Comparison of ENCODE assay signal across 23 cellular contexts in the genomic region with DNA sequence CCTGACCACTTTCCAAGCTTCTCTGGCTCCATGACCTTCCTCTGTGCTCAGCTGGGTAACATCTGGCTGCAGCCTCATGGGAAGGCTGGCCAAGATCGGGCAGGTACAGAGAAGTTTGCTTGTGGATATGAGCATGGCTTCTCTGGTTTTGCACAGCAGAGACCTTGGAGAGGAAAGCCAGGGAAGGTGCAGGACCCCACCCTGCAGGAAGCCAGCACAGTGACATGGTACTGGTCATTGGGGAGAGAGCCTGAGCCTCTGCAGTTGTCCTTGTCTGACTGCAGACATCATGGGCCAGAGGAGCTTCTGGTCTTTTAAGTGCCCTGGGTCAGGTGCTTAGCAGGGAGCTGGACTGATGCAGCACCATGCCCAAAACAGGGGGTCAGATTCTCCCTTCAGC.
A peak's percentile ranks its signal among the peaks of the same experiment; 100 is the strongest.
DNase-seq lines count a peak whose midpoint lies in the region; ATAC-seq and TF ChIP-seq lines count a peak whose summit lies in the region.
"Had no signal": no experiment of that assay in that cellular context is flagged by ENCODE, and none has a peak within 500 bp of the region (broad histone marks: within the 10 kb centered on the region; RNA-seq: fewer than 3 reads in every experiment).

No MANE protein-coding gene starts in this region.

- peak; percentile 45 for DNase-seq in activated CD8-positive, alpha-beta memory T cell treated with anti-CD3 and anti-CD28 coated beads, Interleukin-2, amount 50 U/mL, for 48 hours
- DNase-seq in activated CD8-positive, alpha-beta memory T cell treated with anti-CD3 and anti-CD28 coated beads, Interleukin-2, amount 50 U/mL, for 4 hours: no peak
- DNase-seq in NCI-H69 (lab: John Stamatoyannopoulos, UW) (peak; percentile 30), endodermal cell (peak; percentile 16), mesenteric fat pad (ENCODE audit: low spot score) (peak; percentile 45), chondrocyte (ENCODE audit: low spot score) (no peak), EL (no peak)
- DNase-seq: 8988T; ACHN; AML-193; BE2C; CD4-positive, alpha-beta T cell; CD8-positive, alpha-beta memory T cell; DMS 273 treated with DMSO at 0.1 percent for 48 hours; DND-41; GF-D8; GOT3; H7 had no signal

- H3K27ac ChIP-seq in endodermal cell (ENCODE audit: low read depth, low read length): no peak overlapping the region
- H3K27ac ChIP-seq: A549; BLaER1 treated with 17β-estradiol and CSF1 and Interleukin-3, amounts not matched to agents 10 nM and 100 nM had no signal

- 60 to 80% methylated on average over 1 of the region's 1 CpG for WGBS in endodermal cell (ENCODE audit: insufficient coverage in 1 of 2, insufficient read length in 1 of 2), 2 experiments

- no peak for ATAC-seq in HG02623 (IDR thresholded peaks at IDR 0.05; ENCODE audit: unreplicated experiment)
- ATAC-seq: A549, HCT116 had no signal

- H3K27me3 ChIP-seq in endodermal cell (ENCODE audit: control insufficient read depth, insufficient read depth, low read length, poor library complexity, severe bottlenecking): peaks cover 88% of the 10 kb centered on the region

- no peaks in the 10 kb centered on the region for H3K9me3 ChIP-seq in endodermal cell (ENCODE audit: control insufficient read depth, low read length)
- H3K9me3 ChIP-seq: A549, BE2C had no signal

- H3K27me3 Mint-ChIP-seq in endodermal cell (ENCODE audit: insufficient read depth): peaks cover 77% of the 10 kb centered on the region
- H3K27me3 Mint-ChIP-seq in chondrocyte (ENCODE audit: low read depth): peaks cover 72% of the 10 kb centered on the region

- TF ChIP-seq CTCF in endodermal cell (conservative IDR thresholded peaks at IDR 0.05): no peak
- no peak for TF ChIP-seq CTCF in chondrocyte (IDR thresholded peaks at IDR 0.05)

- H3K36me3 Mint-ChIP-seq in endodermal cell (ENCODE audit: low read depth): no peaks in the 10 kb centered on the region
- peaks cover 3% of the 10 kb centered on the region for H3K36me3 Mint-ChIP-seq in chondrocyte (ENCODE audit: low read depth)

- H3K9ac ChIP-seq in endodermal cell (ENCODE audit: extremely low read depth, low read length, poor library complexity, severe bottlenecking): no peak overlapping the region
- H3K9ac ChIP-seq: BLaER1 treated with 17β-estradiol and CSF1 and Interleukin-3, amounts not matched to agents 10 nM and 100 nM had no signal

- H3K4me1 ChIP-seq in endodermal cell (ENCODE audit: control insufficient read depth, insufficient read depth, low read length): no peaks in the 10 kb centered on the region
- H3K4me1 ChIP-seq: BE2C had no signal

- H3K36me3 ChIP-seq in endodermal cell (ENCODE audit: control insufficient read depth, insufficient read depth, low read length): no peaks in the 10 kb centered on the region
- H3K36me3 ChIP-seq: BE2C; BLaER1 treated with 17β-estradiol and CSF1 and Interleukin-3, amounts not matched to agents 10 nM and 100 nM had no signal

- peaks cover 7% of the 10 kb centered on the region for H3K4me1 Mint-ChIP-seq in endodermal cell
- peaks cover 13% of the 10 kb centered on the region for H3K4me1 Mint-ChIP-seq in chondrocyte (ENCODE audit: low read depth)

- no peak overlapping the region for H3K4me3 ChIP-seq in endodermal cell (ENCODE audit: low read length)
- H3K4me3 ChIP-seq: A549; BLaER1 treated with 17β-estradiol and CSF1 and Interleukin-3, amounts not matched to agents 10 nM and 100 nM had no signal

- no peak overlapping the region for H3K4me3 Mint-ChIP-seq in endodermal cell
- no peak overlapping the region for H3K4me3 Mint-ChIP-seq in chondrocyte (ENCODE audit: unreplicated experiment)
- H3K4me3 Mint-ChIP-seq: CD4-positive, alpha-beta T cell had no signal

- H3K27ac Mint-ChIP-seq in endodermal cell (no peak overlapping the region), chondrocyte (ENCODE audit: unreplicated experiment) (no peak overlapping the region)
- H3K27ac Mint-ChIP-seq: CD14-positive monocyte; CD4-positive, alpha-beta T cell; CD8-positive, alpha-beta memory T cell had no signal

- H3K9me3 Mint-ChIP-seq in endodermal cell (no peaks in the 10 kb centered on the region), chondrocyte (ENCODE audit: low read depth) (no peaks in the 10 kb centered on the region)
- H3K9me3 Mint-ChIP-seq: CD4-positive, alpha-beta T cell; CD8-positive, alpha-beta memory T cell had no signal

Comparison
In these comparisons a context has a peak if more than half of its experiments do, and no peak if none do; other contexts are left out.
1. DNase-seq: peak in activated CD8-positive, alpha-beta memory T cell treated with anti-CD3 and anti-CD28 coated beads, Interleukin-2, amount 50 U/mL, for 48 hours (single experiment), NCI-H69 (single experiment), endodermal cell (single experiment) and mesenteric fat pad (single experiment); none in activated CD8-positive, alpha-beta memory T cell treated with anti-CD3 and anti-CD28 coated beads, Interleukin-2, amount 50 U/mL, for 4 hours (single experiment), chondrocyte (single experiment) and EL (single experiment).